Comparison of ENCODE assay signal across 19 cellular contexts in the genomic region with DNA sequence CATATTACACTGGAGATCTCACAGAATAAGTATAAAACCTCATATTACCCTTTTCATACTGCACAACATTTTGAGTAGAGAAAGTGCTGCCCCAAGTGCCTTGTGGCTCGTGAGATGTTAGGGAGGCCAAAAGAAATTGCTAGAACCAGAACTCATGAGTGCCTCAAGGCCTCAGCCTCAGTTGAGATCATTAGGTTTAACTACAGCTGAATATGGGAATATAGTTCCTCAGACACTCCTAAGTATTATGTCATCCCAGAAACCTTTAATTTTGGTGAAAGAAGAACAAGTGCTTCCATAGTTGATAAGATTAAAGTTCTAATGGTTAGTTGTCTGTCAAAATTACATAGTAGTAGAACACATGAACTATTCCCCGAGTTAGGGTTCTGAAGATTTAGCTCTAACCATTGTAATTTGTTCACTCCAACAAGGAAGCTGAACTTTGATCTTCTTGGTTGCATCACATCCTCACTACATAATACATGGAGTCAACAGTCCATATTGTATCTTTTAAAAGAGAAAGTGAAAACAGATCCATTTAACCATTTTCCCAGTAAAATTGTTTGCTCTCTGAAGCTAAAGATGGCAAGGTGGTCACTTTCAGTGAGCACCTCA. TPM values are rescaled to one million over a fixed set of nuclear protein-coding genes. Genes with fewer than 3 reads are reported as not detected.
DNase-seq lines count a peak whose midpoint lies in the region; ATAC-seq and TF ChIP-seq lines count a peak whose summit lies in the region.
"Had no signal": no experiment of that assay in that cellular context is flagged by ENCODE, and none has a peak within 500 bp of the region (broad histone marks: within the 10 kb centered on the region; RNA-seq: fewer than 3 reads in every experiment).

No MANE protein-coding gene starts in this region.

- POLR2A ChIA-PET in activated CD4-positive, alpha-beta T cell treated with anti-CD3 and anti-CD28 coated beads for 36 hours (lab: Charles Lee): no interaction called here

- no peak overlapping the region for H3K4me3 Mint-ChIP-seq in activated CD4-positive, alpha-beta T cell treated with anti-CD3 and anti-CD28 coated beads for 36 hours

- DNase-seq in DND-41 (no peak), NB4 (ENCODE audit: low read depth) (peak; percentile 19), epithelial cell of proximal tubule (ENCODE audit: low read depth) (peak; percentile 18), mucosa of descending colon (peak in 1 of 3 donors; percentile 40), breast epithelium (ENCODE audit: low spot score in 2 of 2) (no peak), activated gamma-delta T cell (lab: John Stamatoyannopoulos, UW) (no peak)
- no peak for DNase-seq in activated CD4-positive, alpha-beta T cell treated with anti-CD3 and anti-CD28 coated beads for 36 hours
- DNase-seq: COR-L47, DMS153, HCEC 1CT, KG1, NCI-H1417 treated with DMSO at 0.1 percent for 48 hours, NCI-H1930, PC-9, SW 1271 had no signal

- H3K27me3 ChIP-seq in DND-41 (ENCODE audit: insufficient read depth, low read length, poor library complexity) (no peaks in the 10 kb centered on the region), breast epithelium (no peaks in the 10 kb centered on the region)
- H3K27me3 ChIP-seq: SJSA1 had no signal

- peaks cover 11% of the 10 kb centered on the region for H3K4me1 ChIP-seq in DND-41 (ENCODE audit: insufficient read depth, low read length)
- no peaks in the 10 kb centered on the region for H3K4me1 ChIP-seq in mucosa of descending colon (ENCODE audit: low read depth)
- no peaks in the 10 kb centered on the region for H3K4me1 ChIP-seq in breast epithelium
- H3K4me1 ChIP-seq: SJSA1 had no signal

- H3K9ac ChIP-seq in DND-41 (ENCODE audit: low read depth, low read length): no peak overlapping the region

- ATAC-seq in DND-41 (ENCODE audit: insufficient read depth, low read depth) (peak; percentile 74), mucosa of descending colon (peak; percentile 95), HG02610 (IDR thresholded peaks at IDR 0.05; ENCODE audit: unreplicated experiment) (no peak)
- ATAC-seq in activated CD4-positive, alpha-beta T cell treated with anti-CD3 and anti-CD28 coated beads for 36 hours: no peak

- H3K36me3 Mint-ChIP-seq in activated CD4-positive, alpha-beta T cell treated with anti-CD3 and anti-CD28 coated beads for 36 hours (ENCODE audit: low read depth): no peaks in the 10 kb centered on the region

- H3K9me3 Mint-ChIP-seq in activated CD4-positive, alpha-beta T cell treated with anti-CD3 and anti-CD28 coated beads for 36 hours (ENCODE audit: low read depth): peaks cover 2% of the 10 kb centered on the region

- no peaks in the 10 kb centered on the region for H3K36me3 ChIP-seq in DND-41 (ENCODE audit: insufficient read depth, low read length)
- H3K36me3 ChIP-seq in mucosa of descending colon (ENCODE audit: low read depth): no peaks in the 10 kb centered on the region
- no peaks in the 10 kb centered on the region for H3K36me3 ChIP-seq in breast epithelium
- H3K36me3 ChIP-seq: SJSA1 had no signal

- no peaks in the 10 kb centered on the region for H3K27me3 Mint-ChIP-seq in activated CD4-positive, alpha-beta T cell treated with anti-CD3 and anti-CD28 coated beads for 36 hours

- H3K4me1 Mint-ChIP-seq in activated CD4-positive, alpha-beta T cell treated with anti-CD3 and anti-CD28 coated beads for 36 hours: no peaks in the 10 kb centered on the region

- no peaks in the 10 kb centered on the region for H4K20me1 ChIP-seq in DND-41 (ENCODE audit: insufficient read depth, low read length)

- no peak overlapping the region for H3K27ac Mint-ChIP-seq in activated CD4-positive, alpha-beta T cell treated with anti-CD3 and anti-CD28 coated beads for 36 hours

- H3K4me3 ChIP-seq in DND-41 (ENCODE audit: low read depth in 1 of 2, low read length in 2 of 2): no peak overlapping the region
- H3K4me3 ChIP-seq in NB4 (ENCODE audit: low read depth, low read length): no peak overlapping the region
- H3K4me3 ChIP-seq in epithelial cell of proximal tubule (ENCODE audit: low read depth, low read length): no peak overlapping the region
- H3K4me3 ChIP-seq in mucosa of descending colon: no peak overlapping the region
- H3K4me3 ChIP-seq in breast epithelium: no peak overlapping the region
- H3K4me3 ChIP-seq: PC-9, SJSA1 had no signal

- H3K79me2 ChIP-seq in DND-41 (ENCODE audit: insufficient read depth, low read length): no peaks in the 10 kb centered on the region

- TF ChIP-seq POLR2A in NB4 (IDR thresholded peaks at IDR 0.05; ENCODE audit: extremely low read depth, insufficient read length): no peak
- no peak for TF ChIP-seq POLR2A in breast epithelium (IDR thresholded peaks at IDR 0.05)

- CTCF ChIA-PET in activated CD4-positive, alpha-beta T cell treated with anti-CD3 and anti-CD28 coated beads for 36 hours (lab: Charles Lee): no interaction called here

- intact Hi-C loops in mucosa of descending colon (cut with DNase I, micrococcal nuclease) (no loop called here), breast epithelium (cut with DNase I; ENCODE audit: low total_unique reads) (no loop called here)
- intact Hi-C loops in activated CD4-positive, alpha-beta T cell treated with anti-CD3 and anti-CD28 coated beads for 36 hours (cut with DNase I, micrococcal nuclease): no loop called here

- peak overlapping the region; percentile 33; the same call in 1 of the 2 replicates for H3K4me2 ChIP-seq in DND-41 (ENCODE audit: insufficient read depth, low read length)
- H3K4me2 ChIP-seq: PC-9 had no signal

- no peak overlapping the region; the same call in 1 of the 2 replicates for H3K27ac ChIP-seq in DND-41 (ENCODE audit: low read length)
- no peak overlapping the region for H3K27ac ChIP-seq in breast epithelium
- H3K27ac ChIP-seq: HL-60, PC-9, SJSA1 had no signal

- H2AFZ ChIP-seq in DND-41 (ENCODE audit: low read depth, low read length): peak overlapping the region; percentile 67
- H2AFZ ChIP-seq: PC-9 had no signal

- H3K9me3 ChIP-seq in DND-41 (ENCODE audit: insufficient read depth, low read length, severe bottlenecking): no peaks in the 10 kb centered on the region
- H3K9me3 ChIP-seq in mucosa of descending colon: no peaks in the 10 kb centered on the region
- no peaks in the 10 kb centered on the region for H3K9me3 ChIP-seq in breast epithelium
- H3K9me3 ChIP-seq: SJSA1 had no signal

- no peak for TF ChIP-seq CTCF in DND-41 (IDR thresholded peaks at IDR 0.05; ENCODE audit: borderline replicate concordance, extremely low read depth, low read length, poor library complexity, severe bottlenecking)
- TF ChIP-seq CTCF in NB4 (IDR thresholded peaks at IDR 0.05; ENCODE audit: low read depth, low read length): no peak
- TF ChIP-seq CTCF in epithelial cell of proximal tubule (conservative IDR thresholded peaks at IDR 0.05; ENCODE audit: low read depth, low read length): no peak
- no peak for TF ChIP-seq CTCF in mucosa of descending colon (IDR thresholded peaks at IDR 0.05)
- TF ChIP-seq CTCF in breast epithelium (IDR thresholded peaks at IDR 0.05): no peak

RNA-seq across cellular contexts. Expression of a gene that starts 9.6 kb away (rescaled TPM):
- total RNA-seq in epithelial cell of proximal tubule (0.12 and 0.29 TPM in 2 replicates), mucosa of descending colon (under 1 TPM in 2 of 3 donors, not detected in 1; 0.10 to 0.63 TPM), breast epithelium (1 to 10 TPM in 1 of 3 donors, under 1 TPM in 2; 0.32 to 1.5 (median 0.33) TPM)
- not detected for total RNA-seq in activated CD4-positive, alpha-beta T cell treated with anti-CD3 and anti-CD28 coated beads for 36 hours
- total RNA-seq: MCF 10A, PC-9, SJSA1 had no signal

Comparison
In these comparisons a context has a peak if more than half of its experiments do, and no peak if none do; other contexts are left out.
1. ATAC-seq: peak in DND-41 (single experiment) and mucosa of descending colon (single experiment); none in HG02610 (single experiment) and activated CD4-positive, alpha-beta T cell treated with anti-CD3 and anti-CD28 coated beads for 36 hours (single experiment).
2. DNase-seq: peak in NB4 (single experiment) and epithelial cell of proximal tubule (single experiment); none in DND-41 (single experiment), breast epithelium (0 of 2), activated CD4-positive, alpha-beta T cell treated with anti-CD3 and anti-CD28 coated beads for 36 hours (single experiment) and activated gamma-delta T cell (single experiment).